ENCODE assay signal across 15 cellular contexts in the genomic region with DNA sequence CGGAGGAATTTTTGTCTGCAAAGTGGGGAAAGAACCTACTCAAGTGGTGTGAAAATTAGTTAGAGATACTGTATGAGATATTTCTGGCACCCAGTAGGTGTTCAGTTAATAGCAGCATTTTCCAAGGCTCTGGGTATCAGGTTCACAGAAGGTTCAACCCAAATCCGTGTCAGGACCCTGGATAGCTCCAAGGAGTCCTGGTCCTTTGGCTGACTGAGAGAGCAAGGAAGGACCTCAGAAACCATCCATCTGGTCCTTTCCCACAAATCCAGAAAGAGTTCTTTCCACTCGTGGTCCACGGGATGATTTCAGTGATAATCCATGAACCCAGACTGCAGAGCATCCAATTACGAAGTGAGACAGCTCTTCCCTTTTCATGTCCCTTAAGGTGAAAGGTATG. TPM values are rescaled to one million over a fixed set of nuclear protein-coding genes. Genes with fewer than 3 reads are reported as not detected.
A peak's percentile ranks its signal among the peaks of the same experiment; 100 is the strongest.
DNase-seq lines count a peak whose midpoint lies in the region; ATAC-seq, FAIRE-seq and TF ChIP-seq lines count a peak whose summit lies in the region.
"Had no signal": no experiment of that assay in that cellular context is flagged by ENCODE, and none has a peak within 500 bp of the region (broad histone marks: within the 10 kb centered on the region; RNA-seq: fewer than 3 reads in every experiment).

No MANE protein-coding gene starts in this region.

- no peaks in the 10 kb centered on the region for H4K20me1 ChIP-seq in MM.1S (ENCODE audit: insufficient read depth, low read length)
- H4K20me1 ChIP-seq in K562 (replicated peaks; ENCODE audit: control insufficient read depth, insufficient read depth, low read length): no peaks in the 10 kb centered on the region; the same call in 1 of the 2 replicates

- H3K36me3 ChIP-seq in MM.1S (replicated peaks; ENCODE audit: insufficient read depth, low read length) (no peaks in the 10 kb centered on the region), K562 (ENCODE audit: control insufficient read depth, insufficient read depth, low read length) (no peaks in the 10 kb centered on the region)
- H3K36me3 ChIP-seq: MG63, thyroid gland had no signal

- 1% methylated on average over 5 of the region's 5 CpGs for WGBS in K562 (ENCODE audit: insufficient coverage, low coverage, missing lambda C conversion rate)

- ATAC-seq in K562 (no peak), HG02884 (IDR thresholded peaks at IDR 0.05; ENCODE audit: unreplicated experiment) (no peak), GM21825 (IDR thresholded peaks at IDR 0.05; ENCODE audit: unreplicated experiment) (no peak)

- H3K4me3 ChIP-seq in MM.1S (ENCODE audit: low read length) (no peak overlapping the region), K562 (no peak overlapping the region)
- H3K4me3 ChIP-seq: MG63, skin epidermis, thyroid gland had no signal

- H3K9me2 ChIP-seq in MM.1S (replicated peaks; ENCODE audit: insufficient read depth, low read length): no peaks in the 10 kb centered on the region

- H3K79me2 ChIP-seq in MM.1S (ENCODE audit: low read length): no peaks in the 10 kb centered on the region
- no peaks in the 10 kb centered on the region for H3K79me2 ChIP-seq in K562 (ENCODE audit: control insufficient read depth, insufficient read depth, low read length)

- no peak for TF ChIP-seq EP300 in K562 (IDR thresholded peaks at IDR 0.05; ENCODE audit: low read length)

- H3K9me1 ChIP-seq in K562 (ENCODE audit: control insufficient read depth, insufficient read depth, low read length): peaks cover 3% of the 10 kb centered on the region

- in situ Hi-C loops in K562 (cut with MboI): no loop called here

- POLR2A ChIA-PET in K562 (lab: Yijun Ruan, JAX): no interaction called here

- H3K4me1 ChIP-seq in MM.1S (ENCODE audit: low read length) (no peaks in the 10 kb centered on the region), K562 (replicated peaks in 1 of 2; ENCODE audit: control insufficient read depth in 2 of 2, insufficient read depth in 2 of 2, low read length in 2 of 2) (no peaks in the 10 kb centered on the region)
- H3K4me1 ChIP-seq: thyroid gland had no signal

- H3K9ac ChIP-seq in MM.1S (ENCODE audit: low read length) (no peak overlapping the region), K562 (ENCODE audit: insufficient read depth in 1 of 2, low read depth in 2 of 2, low read length in 2 of 2) (no peak overlapping the region)

- H3K27ac ChIP-seq in MM.1S (ENCODE audit: low read length) (no peak overlapping the region), K562 (ENCODE audit: extremely low read depth, low read depth, low read length) (no peak overlapping the region)
- H3K27ac ChIP-seq: skin epidermis, thyroid gland had no signal

- CTCF ChIA-PET in K562 (lab: Yijun Ruan, JAX; ENCODE audit: low intra/inter-chr PET ratio): no interaction called here

- no peak for TF ChIP-seq RAD21 in K562 (CRISPR knock-in tag; conservative IDR thresholded peaks at IDR 0.05 in 1 of 2, IDR thresholded peaks at IDR 0.05 in 1 of 2)

- TF ChIP-seq CTCF in MM.1S (IDR thresholded peaks at IDR 0.05; ENCODE audit: low read length) (no peak), K562 (IDR thresholded peaks at IDR 0.05 in 2 of 3, conservative IDR thresholded peaks at IDR 0.05 in 1 of 3; ENCODE audit: insufficient read depth in 2 of 3, low read depth in 1 of 3, low read length in 3 of 3) (no peak)

- intact Hi-C loops in K562 (cut with micrococcal nuclease): no loop called here

- no peak overlapping the region for H3K4me2 ChIP-seq in MM.1S (ENCODE audit: low read depth, low read length)
- H3K4me2 ChIP-seq in K562 (ENCODE audit: insufficient read depth, low read length): no peak overlapping the region

- H3K27me3 ChIP-seq in MM.1S (replicated peaks; ENCODE audit: insufficient read depth, low read length) (peaks cover 15% of the 10 kb centered on the region; the same call in 1 of the 2 replicates), K562 (ENCODE audit: control insufficient read depth in 2 of 2, insufficient read depth in 2 of 2, low read length in 2 of 2) (no peaks in the 10 kb centered on the region)
- H3K27me3 ChIP-seq: MG63, thyroid gland had no signal

- H3F3A ChIP-seq in MM.1S (ENCODE audit: insufficient read depth, low read length): no peaks in the 10 kb centered on the region

- FAIRE-seq in H54 (lab: Jason Lieb, UNC): no peak
- peak; percentile 46 for FAIRE-seq in K562 (lab: Jason Lieb, UNC)
- FAIRE-seq: GM12892 had no signal

- no TSS peak for BruUV-seq in K562 (replicated peaks; lab: Mats Ljungman, UMichigan)

- H2AFZ ChIP-seq in MM.1S (ENCODE audit: low read length) (no peak overlapping the region), K562 (ENCODE audit: low read depth, low read length) (no peak overlapping the region)

- H3K9me3 ChIP-seq in MM.1S (replicated peaks; ENCODE audit: insufficient read depth, low read length) (no peaks in the 10 kb centered on the region), K562 (replicated peaks; ENCODE audit: control insufficient read depth, insufficient read depth, low read depth, low read length) (no peaks in the 10 kb centered on the region)
- H3K9me3 ChIP-seq: MG63, thyroid gland had no signal

- peak; percentile 30 for DNase-seq in H54 (ENCODE audit: insufficient read length, low spot score)
- DNase-seq in MM.1S: peak; percentile 20
- DNase-seq in K562 (ENCODE audit: extremely low read depth in 1 of 4, low spot score in 3 of 4): peak; percentile 24 to 29 (median 26)
- peak; percentile 83 for DNase-seq in left kidney (ENCODE audit: low read depth, low spot score)
- no peak for DNase-seq in NCI-H1092 treated with DMSO at 0.1 percent for 48 hours (lab: John Stamatoyannopoulos, UW)
- DNase-seq: activated gamma-delta T cell, MG63, NCI-H510A treated with DMSO at 0.1 percent for 48 hours had no signal

- TF ChIP-seq POLR2A in H54 (IDR thresholded peaks at IDR 0.05; ENCODE audit: low read depth, low read length) (no peak), K562 (conservative IDR thresholded peaks at IDR 0.05) (no peak)

TF ChIP-seq in K562, 482 proteins besides CTCF, POLR2A, EP300 and RAD21 (continues in another document):
- TF ChIP-seq, protein P1, sequence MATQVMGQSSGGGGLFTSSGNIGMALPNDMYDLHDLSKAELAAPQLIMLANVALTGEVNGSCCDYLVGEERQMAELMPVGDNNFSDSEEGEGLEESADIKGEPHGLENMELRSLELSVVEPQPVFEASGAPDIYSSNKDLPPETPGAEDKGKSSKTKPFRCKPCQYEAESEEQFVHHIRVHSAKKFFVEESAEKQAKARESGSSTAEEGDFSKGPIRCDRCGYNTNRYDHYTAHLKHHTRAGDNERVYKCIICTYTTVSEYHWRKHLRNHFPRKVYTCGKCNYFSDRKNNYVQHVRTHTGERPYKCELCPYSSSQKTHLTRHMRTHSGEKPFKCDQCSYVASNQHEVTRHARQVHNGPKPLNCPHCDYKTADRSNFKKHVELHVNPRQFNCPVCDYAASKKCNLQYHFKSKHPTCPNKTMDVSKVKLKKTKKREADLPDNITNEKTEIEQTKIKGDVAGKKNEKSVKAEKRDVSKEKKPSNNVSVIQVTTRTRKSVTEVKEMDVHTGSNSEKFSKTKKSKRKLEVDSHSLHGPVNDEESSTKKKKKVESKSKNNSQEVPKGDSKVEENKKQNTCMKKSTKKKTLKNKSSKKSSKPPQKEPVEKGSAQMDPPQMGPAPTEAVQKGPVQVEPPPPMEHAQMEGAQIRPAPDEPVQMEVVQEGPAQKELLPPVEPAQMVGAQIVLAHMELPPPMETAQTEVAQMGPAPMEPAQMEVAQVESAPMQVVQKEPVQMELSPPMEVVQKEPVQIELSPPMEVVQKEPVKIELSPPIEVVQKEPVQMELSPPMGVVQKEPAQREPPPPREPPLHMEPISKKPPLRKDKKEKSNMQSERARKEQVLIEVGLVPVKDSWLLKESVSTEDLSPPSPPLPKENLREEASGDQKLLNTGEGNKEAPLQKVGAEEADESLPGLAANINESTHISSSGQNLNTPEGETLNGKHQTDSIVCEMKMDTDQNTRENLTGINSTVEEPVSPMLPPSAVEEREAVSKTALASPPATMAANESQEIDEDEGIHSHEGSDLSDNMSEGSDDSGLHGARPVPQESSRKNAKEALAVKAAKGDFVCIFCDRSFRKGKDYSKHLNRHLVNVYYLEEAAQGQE (CRISPR knock-in tag; IDR thresholded peaks at IDR 0.05; ENCODE audit: low read depth): peak; percentile 90
- peak; percentile 86 for TF ChIP-seq MIER1 (IDR thresholded peaks at IDR 0.05; ENCODE audit: low read depth)

RNA-seq across cellular contexts. Expression of a gene that starts 51.4 kb away (rescaled TPM):
- total RNA-seq in K562 (2011; cell fraction: chromatin; rRNA removed; ENCODE audit: low replicate concordance): not detected in 2 replicates
- total RNA-seq in K562 (2011; cell fraction: nucleolus; rRNA removed): not detected in 2 replicates
- total RNA-seq in K562 (2011; cell fraction: nucleoplasm; rRNA removed): 0.61 TPM in 1 of 2 replicates, not detected in the other
- total RNA-seq in K562 (2014; rRNA removed): not detected in 2 replicates
- total RNA-seq in K562 (2014; rRNA removed; fragmentation: Illumina TruSeq; extraction: Trizol): not detected in 2 replicates
- not detected in 2 replicates for total RNA-seq in K562 (2015; rRNA removed; fragmentation: Illumina TruSeq; extraction: Trizol)
- not detected in 2 replicates for total RNA-seq in K562 (2021)
- not detected in 2 replicates for polyA plus RNA-seq in K562 (2011; rRNA removed)
- not detected in 2 replicates for polyA plus RNA-seq in K562 (2011; cell fraction: cytosol; rRNA removed)
- polyA plus RNA-seq in K562 (2011; cell fraction: nucleus; rRNA removed): not detected in 2 replicates
- polyA plus RNA-seq in K562 (2012): not detected in 2 replicates
- not detected in 2 replicates for polyA plus RNA-seq in K562 (2014; fragmentation: Illumina TruSeq; extraction: Trizol)
- under 1 TPM in 1 of 2 experiments, not detected in 1; 0.04 TPM for polyA plus RNA-seq in K562 (2014; fragmentation: Nextera tagmentation; extraction: Ambion mirVana)
- polyA plus RNA-seq in K562 (2014; rRNA removed): not detected in 2 replicates
- polyA minus RNA-seq in K562 (2011; rRNA and poly(A)+ RNA removed): not detected in 2 replicates
- polyA minus RNA-seq in K562 (2011; cell fraction: cytosol; rRNA and poly(A)+ RNA removed): not detected in 2 replicates
- polyA minus RNA-seq in K562 (2011; cell fraction: nucleus; rRNA and poly(A)+ RNA removed): not detected in 2 replicates
- total RNA-seq: chondrocyte; natural killer cell treated with Interleukin-12 subunit alpha and Interleukin-12 subunit beta and Interleukin-15 and Interleukin-18, amount 100 ng/mL, for 72 hours; thyroid gland had no signal
